In the genomic region with DNA sequence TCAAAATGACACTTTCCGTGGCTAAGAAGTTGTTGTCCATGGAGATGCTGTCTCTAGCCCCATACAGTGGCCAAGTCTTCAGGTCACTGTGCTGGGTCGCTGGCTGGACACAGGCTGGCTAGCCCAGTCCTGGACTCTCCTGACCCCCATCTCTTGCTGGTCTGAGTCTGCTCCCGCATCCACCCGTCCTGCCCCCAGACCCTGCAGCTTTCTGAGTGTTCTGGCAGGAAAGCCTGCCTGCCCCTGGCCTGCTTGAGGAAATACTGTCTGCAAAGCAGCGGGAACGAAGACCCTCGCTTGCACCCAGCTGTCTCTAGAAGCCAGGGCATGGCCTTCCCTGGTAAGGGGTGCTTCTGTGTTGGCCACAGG, we compare ENCODE assay signal across 12 cellular contexts. TPM values are rescaled to one million over a fixed set of nuclear protein-coding genes. Genes with fewer than 3 reads are reported as not detected.
DNase-seq lines count a peak whose midpoint lies in the region; ATAC-seq and TF ChIP-seq lines count a peak whose summit lies in the region.
"Had no signal": no experiment of that assay in that cellular context is flagged by ENCODE, and none has a peak within 500 bp of the region (broad histone marks: within the 10 kb centered on the region; RNA-seq: fewer than 3 reads in every experiment).

No MANE protein-coding gene starts in this region.

- ATAC-seq in natural killer cell treated with Interleukin-12 subunit alpha and Interleukin-12 subunit beta and Interleukin-15 and Interleukin-18, amount 100 ng/mL, for 72 hours: no peak
- no peak for ATAC-seq in GM21367 (IDR thresholded peaks at IDR 0.05; ENCODE audit: unreplicated experiment)

- H3K4me3 Mint-ChIP-seq in natural killer cell treated with Interleukin-12 subunit alpha and Interleukin-12 subunit beta and Interleukin-15 and Interleukin-18, amount 100 ng/mL, for 72 hours: no peak overlapping the region
- H3K4me3 Mint-ChIP-seq: central memory CD8-positive, alpha-beta T cell had no signal

- no peaks in the 10 kb centered on the region for H3K36me3 ChIP-seq in WERI-Rb-1

- TF ChIP-seq CTCF in GM12864 (IDR thresholded peaks at IDR 0.05; ENCODE audit: low read depth, low read length, missing control alignments) (no peak), WERI-Rb-1 (IDR thresholded peaks at IDR 0.05; ENCODE audit: low read depth, low read length) (no peak), fibroblast of the aortic adventitia (IDR thresholded peaks at IDR 0.05; ENCODE audit: insufficient read depth, low read length) (no peak)

- no peaks in the 10 kb centered on the region for H3K9me3 ChIP-seq in WERI-Rb-1 (ENCODE audit: severe bottlenecking)

- DNase-seq in GM12864 (ENCODE audit: low read depth) (no peak), WERI-Rb-1 (no peak), fibroblast of the aortic adventitia (ENCODE audit: low read depth) (no peak), midbrain (lab: John Stamatoyannopoulos, UW) (no peak), NCI-H128 (lab: John Stamatoyannopoulos, UW; ENCODE audit: unreplicated experiment) (no peak)
- no peak for DNase-seq in natural killer cell treated with Interleukin-12 subunit alpha and Interleukin-12 subunit beta and Interleukin-15 and Interleukin-18, amount 100 ng/mL, for 72 hours (ENCODE audit: low spot score)
- DNase-seq: DMS79 treated with DMSO at 0.1 percent for 48 hours, KG1, T-helper 1 cell had no signal

- no peaks in the 10 kb centered on the region for H3K36me3 Mint-ChIP-seq in natural killer cell treated with Interleukin-12 subunit alpha and Interleukin-12 subunit beta and Interleukin-15 and Interleukin-18, amount 100 ng/mL, for 72 hours

- no peak overlapping the region for H3K27ac Mint-ChIP-seq in natural killer cell treated with Interleukin-12 subunit alpha and Interleukin-12 subunit beta and Interleukin-15 and Interleukin-18, amount 100 ng/mL, for 72 hours

- H3K27ac ChIP-seq in WERI-Rb-1: no peak overlapping the region
- H3K27ac ChIP-seq in skin epidermis: peak overlapping the region in 4 of 21 experiments; percentile 14 to 73 (median 50)

- H3K4me3 ChIP-seq in GM12864 (ENCODE audit: low read depth, low read length): peak overlapping the region; percentile 38; the same call in 1 of the 2 replicates
- peak overlapping the region; percentile 75 for H3K4me3 ChIP-seq in WERI-Rb-1 (ENCODE audit: low read depth, low read length)
- H3K4me3 ChIP-seq in fibroblast of the aortic adventitia (ENCODE audit: low read depth, low read length): peak overlapping the region; percentile 88
- peak overlapping the region in 6 of 7 experiments; percentile 25 to 37 (median 33) for H3K4me3 ChIP-seq in skin epidermis

- no peaks in the 10 kb centered on the region for H3K27me3 ChIP-seq in WERI-Rb-1 (ENCODE audit: insufficient read depth, low read depth, severe bottlenecking)

- peaks cover 24 to 30% of the 10 kb centered on the region in 2 donors for H3K27me3 Mint-ChIP-seq in natural killer cell treated with Interleukin-12 subunit alpha and Interleukin-12 subunit beta and Interleukin-15 and Interleukin-18, amount 100 ng/mL, for 72 hours

- H3K9me3 Mint-ChIP-seq in natural killer cell treated with Interleukin-12 subunit alpha and Interleukin-12 subunit beta and Interleukin-15 and Interleukin-18, amount 100 ng/mL, for 72 hours: no peaks in the 10 kb centered on the region
- H3K9me3 Mint-ChIP-seq: central memory CD8-positive, alpha-beta T cell had no signal

- H3K4me1 Mint-ChIP-seq in natural killer cell treated with Interleukin-12 subunit alpha and Interleukin-12 subunit beta and Interleukin-15 and Interleukin-18, amount 100 ng/mL, for 72 hours (ENCODE audit: low read depth in 2 of 2): peaks cover 10 to 23% of the 10 kb centered on the region in 2 donors

RNA-seq across cellular contexts. Expression of a gene that starts 0.8 kb away (rescaled TPM):
- 22.3 and 60.2 TPM in 2 replicates for total RNA-seq in fibroblast of the aortic adventitia (ENCODE audit: low replicate concordance)
- 1 to 10 TPM in 1 of 2 donors, under 1 TPM in 1; 0.14 to 1.8 TPM for total RNA-seq in natural killer cell treated with Interleukin-12 subunit alpha and Interleukin-12 subunit beta and Interleukin-15 and Interleukin-18, amount 100 ng/mL, for 72 hours

Comparison
In these comparisons a context has a peak if more than half of its experiments do, and no peak if none do; other contexts are left out.
1. H3K4me3 ChIP-seq: peak in every context shown above with its lines; median percentile 88 in fibroblast of the aortic adventitia; 75 in WERI-Rb-1; 38 in GM12864; 33 in skin epidermis.